In the genomic region with DNA sequence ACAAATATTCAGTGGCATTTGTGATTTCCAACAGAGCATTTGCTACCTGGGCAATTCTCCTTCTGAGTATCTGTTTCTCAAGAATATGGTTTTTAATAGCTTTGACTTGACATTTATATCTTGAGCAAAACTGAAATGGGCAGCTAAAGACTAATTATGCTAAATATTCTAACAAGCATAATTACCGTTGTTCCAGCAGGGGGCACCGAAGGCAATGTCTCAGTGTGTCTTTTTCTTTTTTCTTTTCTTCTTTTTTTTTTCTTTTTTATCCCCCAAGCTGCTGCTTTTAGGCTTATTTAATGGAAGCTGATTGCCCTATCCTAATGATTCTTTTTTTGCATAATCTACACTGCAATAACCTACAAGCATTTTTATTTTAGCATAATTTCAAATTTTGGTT, we compare ENCODE assay signal across 8 cellular contexts.
DNase-seq lines count a peak whose midpoint lies in the region; ATAC-seq and TF ChIP-seq lines count a peak whose summit lies in the region.

No MANE protein-coding gene starts in this region.

- DNase-seq in DMS 273 (lab: John Stamatoyannopoulos, UW; ENCODE audit: unreplicated experiment) (peak; percentile 60), DMS 273 treated with DMSO at 0.1 percent for 48 hours (lab: John Stamatoyannopoulos, UW) (no peak), foreskin keratinocyte (no peak), left lung (no peak), NCI-H187 (lab: John Stamatoyannopoulos, UW) (no peak)

- H3K4me1 ChIP-seq in foreskin keratinocyte: no peaks in the 10 kb centered on the region
- H3K4me1 ChIP-seq in left lung: no peaks in the 10 kb centered on the region

- H3K9me3 ChIP-seq in left lung: no peaks in the 10 kb centered on the region

- no peak overlapping the region for H3K4me3 ChIP-seq in left lung

- ATAC-seq in HG03354 (IDR thresholded peaks at IDR 0.05; ENCODE audit: poor library complexity, severe bottlenecking, unreplicated experiment): peak; percentile 47
- peak; percentile 41 for ATAC-seq in foreskin keratinocyte
- ATAC-seq in left lung: no peak
- ATAC-seq in GM18861 (IDR thresholded peaks at IDR 0.05; ENCODE audit: unreplicated experiment): no peak

- intact Hi-C loops in left lung (cut with DNase I): no loop called here

- TF ChIP-seq CTCF in VCaP (conservative IDR thresholded peaks at IDR 0.05) (peak; percentile 79), foreskin keratinocyte (conservative IDR thresholded peaks at IDR 0.05) (peak; percentile 68), left lung (IDR thresholded peaks at IDR 0.05) (peak in 1 of 2 donors; percentile 39)

- no peaks in the 10 kb centered on the region for H3K36me3 ChIP-seq in left lung

- H3K27me3 ChIP-seq in foreskin keratinocyte (no peaks in the 10 kb centered on the region), left lung (no peaks in the 10 kb centered on the region)

- H3K27ac ChIP-seq in VCaP: no peak overlapping the region
- H3K27ac ChIP-seq in foreskin keratinocyte: no peak overlapping the region
- no peak overlapping the region for H3K27ac ChIP-seq in left lung

Comparison
In these comparisons a context has a peak if more than half of its experiments do, and no peak if none do; other contexts are left out.
1. ATAC-seq: peak in HG03354 (single experiment) and foreskin keratinocyte (single experiment); none in left lung (single experiment) and GM18861 (single experiment).